ENCODE assay signal across 19 cellular contexts in genomic region chr4:169045862-169046584, GRCh38. TPM values are rescaled to one million over a fixed set of nuclear protein-coding genes. Genes with fewer than 3 reads are reported as not detected.
A peak's percentile ranks its signal among the peaks of the same experiment; 100 is the strongest.
DNase-seq lines count a peak whose midpoint lies in the region; ATAC-seq, FAIRE-seq and TF ChIP-seq lines count a peak whose summit lies in the region.
"Had no signal": no experiment of that assay in that cellular context is flagged by ENCODE, and none has a peak within 500 bp of the region (broad histone marks: within the 10 kb centered on the region; RNA-seq: fewer than 3 reads in every experiment).

No MANE protein-coding gene starts in this region.

- no peak overlapping the region for H3K4me3 Mint-ChIP-seq in WTC11
- H3K4me3 Mint-ChIP-seq: activated naive CD8-positive, alpha-beta T cell; CD4-positive, alpha-beta T cell had no signal

- FAIRE-seq in RCC 7860 (lab: Jason Lieb, UNC): no peak

- no peaks in the 10 kb centered on the region for H3K9me3 Mint-ChIP-seq in WTC11
- H3K9me3 Mint-ChIP-seq: CD4-positive, alpha-beta T cell had no signal

- peak; percentile 46 for DNase-seq in NCI-H2227 (lab: John Stamatoyannopoulos, UW; ENCODE audit: unreplicated experiment)
- DNase-seq in NCI-H2227 treated with DMSO at 0.1 percent for 48 hours (lab: John Stamatoyannopoulos, UW): no peak
- DNase-seq in WTC11 (ENCODE audit: low spot score): peak; percentile 27
- DNase-seq in left ventricle myocardium superior: no peak
- peak; percentile 6 for DNase-seq in renal cortical epithelial cell (ENCODE audit: low read depth)
- no peak for DNase-seq in midbrain (lab: John Stamatoyannopoulos, UW)
- DNase-seq in RCC 7860 (ENCODE audit: low spot score): no peak
- DNase-seq: 8988T; activated T-cell treated with anti-CD3 and anti-CD28 coated beads, Interleukin-2, amount 50 U/mL, for 1 hour; CD4-positive, alpha-beta T cell; central memory CD4-positive, alpha-beta T cell; foreskin melanocyte; HCEC 1CT; MV-4-11; NCI-H2081; stimulated activated CD4-positive, alpha-beta T cell treated with anti-CD3 and anti-CD28 coated beads, Interleukin-4, amount 100 ng/mL, for 24 hours; testis had no signal

- intact Hi-C loops in left ventricle myocardium superior (cut with micrococcal nuclease): no loop called here

- CTCF ChIA-PET in WTC11 (lab: Charles Lee): interaction anchor here (0.6 to 1.7 kb wide), 12 partner anchors 12 to 447 kb away, joined by 3 to 8 read pairs (median 3); partner anchors contain the start of gene CBR4

- no peaks in the 10 kb centered on the region for H3K36me3 Mint-ChIP-seq in WTC11
- H3K36me3 Mint-ChIP-seq: activated naive CD8-positive, alpha-beta T cell had no signal

- POLR2A ChIA-PET in WTC11 (lab: Charles Lee): interaction anchor here (1.1 kb wide), 1 partner anchor 36 kb away, joined by 3 read pairs; the partner anchor contains the start of gene CBR4

- H3K27ac Mint-ChIP-seq in WTC11: peak overlapping the region; percentile 80
- H3K27ac Mint-ChIP-seq: activated naive CD8-positive, alpha-beta T cell; CD4-positive, alpha-beta T cell had no signal

- peak; percentile 94 for ATAC-seq in WTC11
- ATAC-seq in left ventricle myocardium superior: peak; percentile 47
- ATAC-seq in GM21367 (IDR thresholded peaks at IDR 0.05; ENCODE audit: unreplicated experiment): no peak

- H3K27me3 Mint-ChIP-seq in WTC11 (ENCODE audit: low read depth): no peaks in the 10 kb centered on the region
- H3K27me3 Mint-ChIP-seq: activated naive CD8-positive, alpha-beta T cell; CD4-positive, alpha-beta T cell had no signal

- TF ChIP-seq CTCF in WTC11 (IDR thresholded peaks at IDR 0.05): no peak

- H3K4me1 Mint-ChIP-seq in WTC11: peaks cover 20% of the 10 kb centered on the region

TF ChIP-seq in WTC11, 78 proteins besides CTCF, POLR2A, EP300 and RAD21:
- TF ChIP-seq RELA (CRISPR knock-in tag; IDR thresholded peaks at IDR 0.05; ENCODE audit: borderline replicate concordance) (no peak), ATF1 (CRISPR knock-in tag; IDR thresholded peaks at IDR 0.05) (no peak), OVOL2 (CRISPR knock-in tag; IDR thresholded peaks at IDR 0.05; ENCODE audit: borderline replicate concordance) (no peak), TCF7 (CRISPR knock-in tag; IDR thresholded peaks at IDR 0.05; ENCODE audit: low read depth) (no peak), CDX4 (CRISPR knock-in tag; IDR thresholded peaks at IDR 0.05; ENCODE audit: borderline replicate concordance) (no peak), AR (CRISPR knock-in tag; IDR thresholded peaks at IDR 0.05) (no peak)
TF ChIP-seq in WTC11: peak in this region for 0.

RNA-seq across cellular contexts. Expression of gene CBR4, which starts 36.0 kb away (rescaled TPM):
- total RNA-seq in WTC11 (2021): 48.1 to 52.6 TPM (median 50.8 TPM) in 3 replicates
- 21.3 TPM for total RNA-seq in left ventricle myocardium superior
- 17.9 and 28.3 TPM in 2 replicates for total RNA-seq in renal cortical epithelial cell

Comparison
In these comparisons a context has a peak if more than half of its experiments do, and no peak if none do; other contexts are left out.
1. DNase-seq: peak in NCI-H2227 (single experiment), WTC11 (single experiment) and renal cortical epithelial cell (single experiment); none in NCI-H2227 treated with DMSO at 0.1 percent for 48 hours (single experiment), left ventricle myocardium superior (single experiment), midbrain (single experiment) and RCC 7860 (single experiment).